In the genomic region with DNA sequence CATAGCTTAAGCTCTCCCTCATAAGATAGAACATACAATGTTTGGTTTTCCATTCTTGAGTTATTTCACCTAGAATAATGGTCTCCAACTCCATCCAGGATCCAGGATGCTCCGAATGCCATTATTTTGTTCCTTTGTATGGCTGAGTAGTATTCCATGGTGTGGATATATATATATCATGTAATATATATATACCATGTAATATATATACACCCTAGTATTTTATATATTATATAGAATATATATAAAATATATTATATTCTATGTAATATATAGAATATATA, we compare ENCODE assay signal across 23 cellular contexts.
"Had no signal": no experiment of that assay in that cellular context is flagged by ENCODE, and none has a peak within 500 bp of the region (broad histone marks: within the 10 kb centered on the region; RNA-seq: fewer than 3 reads in every experiment).

No MANE protein-coding gene starts in this region.

- H3K4me1 Mint-ChIP-seq: WTC11 had no signal

- H3K4me3 Mint-ChIP-seq: activated CD8-positive, alpha-beta T cell treated with anti-CD3 and anti-CD28 coated beads, Interleukin-2, amount 10 ng/mL, durations not matched to agents 7 days and 5 days; activated naive CD4-positive, alpha-beta T cell treated with anti-CD3 and anti-CD28 coated beads, Interleukin-2, amount 50 U/mL, for 24 hours; activated T-helper 1 cell treated with anti-CD3 and anti-CD28 coated beads, Interleukin-12 subunit alpha, Interleukin-12 subunit beta, Interleukin-2, Interleukin-4 antibody, amounts not matched to agents 30 ng/mL and 10 ng/mL and 1 ng/mL, durations not matched to agents 14 hours and 24 hours and 36 hours; T-helper 17 cell; WTC11 had no signal

- ATAC-seq: PC-3, WTC11 had no signal

- DNase-seq: activated CD4-positive, alpha-beta T cell treated with anti-CD3 and anti-CD28 coated beads for 48 hours; activated CD4-positive, alpha-beta T cell treated with anti-CD3 and anti-CD28 coated beads, Interleukin-2, amount 50 U/mL, for 4 hours; activated CD4-positive, CD25-positive, alpha-beta regulatory T cell treated with anti-CD3 and anti-CD28 coated beads, Interleukin-2, amount 50 U/mL, for 72 hours; activated CD8-positive, alpha-beta memory T cell treated with anti-CD3 and anti-CD28 coated beads, Interleukin-2, amount 50 U/mL, for 48 hours; activated effector memory CD4-positive, alpha-beta T cell treated with Interleukin-2 at 50 U/mL for 16 hours; activated naive CD4-positive, alpha-beta T cell; activated T-cell treated with anti-CD3 and anti-CD28 coated beads, Interleukin-2, amount 50 U/mL, for 1 hour; KBM-7; NCI-H1048; NCI-H146; NCI-H1930; NCI-H2107; NCI-H446 treated with DMSO at 0.1 percent for 48 hours; NCI-H524 treated with DMSO at 0.1 percent for 48 hours; NCI-H82; PC-3; SHP77; T-helper 17 cell; T-helper 9 cell had no signal

- H3K27me3 Mint-ChIP-seq: activated naive CD4-positive, alpha-beta T cell treated with anti-CD3 and anti-CD28 coated beads, Interleukin-2, amount 50 U/mL, for 24 hours; T-helper 17 cell had no signal

- H3K36me3 Mint-ChIP-seq: activated naive CD4-positive, alpha-beta T cell treated with anti-CD3 and anti-CD28 coated beads, Interleukin-2, amount 50 U/mL, for 24 hours; WTC11 had no signal

- H3K27ac Mint-ChIP-seq: activated CD8-positive, alpha-beta T cell treated with anti-CD3 and anti-CD28 coated beads, Interleukin-2, amount 10 ng/mL, durations not matched to agents 7 days and 5 days; activated naive CD4-positive, alpha-beta T cell treated with anti-CD3 and anti-CD28 coated beads, Interleukin-2, amount 50 U/mL, for 24 hours; activated T-helper 1 cell treated with anti-CD3 and anti-CD28 coated beads, Interleukin-12 subunit alpha, Interleukin-12 subunit beta, Interleukin-2, Interleukin-4 antibody, amounts not matched to agents 30 ng/mL and 10 ng/mL and 1 ng/mL, durations not matched to agents 14 hours and 24 hours and 36 hours; T-helper 17 cell; WTC11 had no signal

- H3K9me3 Mint-ChIP-seq: activated naive CD4-positive, alpha-beta T cell treated with anti-CD3 and anti-CD28 coated beads, Interleukin-2, amount 50 U/mL, for 24 hours; activated T-helper 1 cell treated with anti-CD3 and anti-CD28 coated beads, Interleukin-12 subunit alpha, Interleukin-12 subunit beta, Interleukin-2, Interleukin-4 antibody, amounts not matched to agents 30 ng/mL and 10 ng/mL and 1 ng/mL, durations not matched to agents 14 hours and 24 hours and 36 hours; WTC11 had no signal
